ENCODE assay signal across 21 cellular contexts in genomic region chr6:37667050-37667814, GRCh38. TPM values are rescaled to one million over a fixed set of nuclear protein-coding genes. Genes with fewer than 3 reads are reported as not detected.
A peak's percentile ranks its signal among the peaks of the same experiment; 100 is the strongest.
DNase-seq lines count a peak whose midpoint lies in the region; ATAC-seq and TF ChIP-seq lines count a peak whose summit lies in the region.
"Had no signal": no experiment of that assay in that cellular context is flagged by ENCODE, and none has a peak within 500 bp of the region (broad histone marks: within the 10 kb centered on the region; RNA-seq: fewer than 3 reads in every experiment).

No MANE protein-coding gene starts in this region.

- no peak overlapping the region for H3K4me3 Mint-ChIP-seq in stimulated activated effector memory CD8-positive, alpha-beta T cell treated with anti-CD3 and anti-CD28 coated beads, Interleukin-12 subunit alpha, Interleukin-12 subunit beta, amount 100 ng/mL, for 72 hours
- H3K4me3 Mint-ChIP-seq: activated naive CD8-positive, alpha-beta T cell; activated T-cell treated with anti-CD3 and anti-CD28 coated beads, Interleukin-2, amount 50 U/mL, for 4 hours; CD8-positive, alpha-beta memory T cell; central memory CD8-positive, alpha-beta T cell; memory B cell; nephron; stimulated activated naive CD8-positive, alpha-beta T cell treated with anti-CD3 and anti-CD28 coated beads, Interleukin-15, amount 100 ng/mL, for 72 hours had no signal

- no peak for DNase-seq in cardiac muscle cell (ENCODE audit: low read depth in 1 of 2, low spot score in 1 of 2)
- no peak for DNase-seq in right cardiac atrium
- peak; percentile 45 for DNase-seq in fibroblast of mammary gland (ENCODE audit: low read depth)
- no peak for DNase-seq in stimulated activated naive CD4-positive, alpha-beta T cell (lab: John Stamatoyannopoulos, UW)
- no peak for DNase-seq in stimulated activated effector memory CD8-positive, alpha-beta T cell treated with anti-CD3 and anti-CD28 coated beads, Interleukin-12 subunit alpha, Interleukin-12 subunit beta, amount 100 ng/mL, for 72 hours (ENCODE audit: low spot score in 2 of 2)
- DNase-seq in C1 segment of cervical spinal cord (lab: John Stamatoyannopoulos, UW) = no peak
- DNase-seq: activated CD4-positive, alpha-beta T cell treated with anti-CD3 and anti-CD28 coated beads, Interleukin-2, amount 50 U/mL, for 48 hours; activated T-cell treated with anti-CD3 and anti-CD28 coated beads, Interleukin-2, amount 50 U/mL, for 4 hours; CD8-positive, alpha-beta memory T cell; NCI-H187 treated with DMSO at 0.1 percent for 48 hours; NCI-H510A; stimulated activated CD4-positive, alpha-beta T cell treated with anti-CD3 and anti-CD28 coated beads, Interleukin-12 subunit alpha, Interleukin-12 subunit beta, amount 100 ng/mL, for 4 hours; stimulated activated naive CD8-positive, alpha-beta T cell treated with anti-CD3 and anti-CD28 coated beads, Interleukin-15, amount 100 ng/mL, for 72 hours; upper lobe of right lung had no signal

- intact Hi-C loops in right cardiac atrium (cut with DNase I) = no loop called here

- no peaks in the 10 kb centered on the region for H3K9me3 Mint-ChIP-seq in stimulated activated effector memory CD8-positive, alpha-beta T cell treated with anti-CD3 and anti-CD28 coated beads, Interleukin-12 subunit alpha, Interleukin-12 subunit beta, amount 100 ng/mL, for 72 hours
- H3K9me3 Mint-ChIP-seq: activated T-cell treated with anti-CD3 and anti-CD28 coated beads, Interleukin-2, amount 50 U/mL, for 4 hours; CD8-positive, alpha-beta memory T cell; central memory CD8-positive, alpha-beta T cell; memory B cell; nephron; stimulated activated naive CD8-positive, alpha-beta T cell treated with anti-CD3 and anti-CD28 coated beads, Interleukin-15, amount 100 ng/mL, for 72 hours had no signal

- H3K27ac Mint-ChIP-seq in stimulated activated effector memory CD8-positive, alpha-beta T cell treated with anti-CD3 and anti-CD28 coated beads, Interleukin-12 subunit alpha, Interleukin-12 subunit beta, amount 100 ng/mL, for 72 hours = no peak overlapping the region
- H3K27ac Mint-ChIP-seq: activated naive CD8-positive, alpha-beta T cell; memory B cell; stimulated activated naive CD8-positive, alpha-beta T cell treated with anti-CD3 and anti-CD28 coated beads, Interleukin-15, amount 100 ng/mL, for 72 hours had no signal

- no peaks in the 10 kb centered on the region for H3K36me3 ChIP-seq in cardiac muscle cell
- H3K36me3 ChIP-seq: upper lobe of right lung had no signal

- H3K27ac ChIP-seq in cardiac muscle cell (peak overlapping the region; percentile 20), right cardiac atrium (ENCODE audit: low read length) (no peak overlapping the region)
- H3K27ac ChIP-seq: upper lobe of right lung had no signal

- peaks cover 36% of the 10 kb centered on the region for H3K4me1 ChIP-seq in cardiac muscle cell (ENCODE audit: low read depth)
- peaks cover 2% of the 10 kb centered on the region for H3K4me1 ChIP-seq in right cardiac atrium (ENCODE audit: control insufficient read depth, insufficient read depth, low read length)
- H3K4me1 ChIP-seq: upper lobe of right lung had no signal

- 66% methylated on average over 8 of the region's 8 CpGs for WGBS in right cardiac atrium

- H3K36me3 Mint-ChIP-seq in stimulated activated effector memory CD8-positive, alpha-beta T cell treated with anti-CD3 and anti-CD28 coated beads, Interleukin-12 subunit alpha, Interleukin-12 subunit beta, amount 100 ng/mL, for 72 hours = no peaks in the 10 kb centered on the region
- H3K36me3 Mint-ChIP-seq: activated naive CD8-positive, alpha-beta T cell; memory B cell had no signal

- ATAC-seq in right cardiac atrium (no peak), SK-N-SH treated with all-trans-retinoic acid at 6 μM for 48 hours (peak; percentile 57), HG02610 (IDR thresholded peaks at IDR 0.05; ENCODE audit: unreplicated experiment) (no peak)
- ATAC-seq in stimulated activated effector memory CD8-positive, alpha-beta T cell treated with anti-CD3 and anti-CD28 coated beads, Interleukin-12 subunit alpha, Interleukin-12 subunit beta, amount 100 ng/mL, for 72 hours = no peak
- ATAC-seq: activated T-cell treated with anti-CD3 and anti-CD28 coated beads, Interleukin-2, amount 50 U/mL, for 4 hours; stimulated activated naive CD8-positive, alpha-beta T cell treated with anti-CD3 and anti-CD28 coated beads, Interleukin-15, amount 100 ng/mL, for 72 hours; upper lobe of right lung had no signal

- H3K4me3 ChIP-seq in cardiac muscle cell = no peak overlapping the region
- H3K4me3 ChIP-seq in right cardiac atrium (ENCODE audit: low read length) = no peak overlapping the region
- no peak overlapping the region for H3K4me3 ChIP-seq in fibroblast of mammary gland (ENCODE audit: control insufficient read depth, low read depth, low read length)
- H3K4me3 ChIP-seq: upper lobe of right lung had no signal

- H3K27me3 ChIP-seq in cardiac muscle cell (no peaks in the 10 kb centered on the region), right cardiac atrium (ENCODE audit: control insufficient read depth, insufficient read depth) (no peaks in the 10 kb centered on the region)
- H3K27me3 ChIP-seq: upper lobe of right lung had no signal

- H3K9me3 ChIP-seq in cardiac muscle cell (ENCODE audit: low read depth) (no peaks in the 10 kb centered on the region), right cardiac atrium (ENCODE audit: control insufficient read depth, low read length) (no peaks in the 10 kb centered on the region)
- H3K9me3 ChIP-seq: upper lobe of right lung had no signal

- no peaks in the 10 kb centered on the region for H3K4me1 Mint-ChIP-seq in stimulated activated effector memory CD8-positive, alpha-beta T cell treated with anti-CD3 and anti-CD28 coated beads, Interleukin-12 subunit alpha, Interleukin-12 subunit beta, amount 100 ng/mL, for 72 hours
- H3K4me1 Mint-ChIP-seq: central memory CD8-positive, alpha-beta T cell; memory B cell; stimulated activated naive CD8-positive, alpha-beta T cell treated with anti-CD3 and anti-CD28 coated beads, Interleukin-15, amount 100 ng/mL, for 72 hours had no signal

- TF ChIP-seq CTCF in cardiac muscle cell (IDR thresholded peaks at IDR 0.05; ENCODE audit: low read depth, low read length) (no peak), fibroblast of mammary gland (conservative IDR thresholded peaks at IDR 0.05; ENCODE audit: control insufficient read depth, insufficient read depth, low read depth, low read length) (no peak)

TF ChIP-seq in SK-N-SH treated with all-trans-retinoic acid at 6 μM for 48 hours, 23 proteins besides CTCF, POLR2A, EP300 and RAD21 (continues in another document):
- TF ChIP-seq OSR1 (CRISPR knock-in tag; IDR thresholded peaks at IDR 0.05) (no peak), RARB (CRISPR knock-in tag; IDR thresholded peaks at IDR 0.05) (no peak), ZC3H10 (CRISPR knock-in tag; IDR thresholded peaks at IDR 0.05) (no peak), ZNF565 (CRISPR knock-in tag; conservative IDR thresholded peaks at IDR 0.05; ENCODE audit: low read depth) (no peak), ARNTL (CRISPR knock-in tag; IDR thresholded peaks at IDR 0.05; ENCODE audit: borderline replicate concordance, low read depth) (no peak), CREB5 (CRISPR knock-in tag; IDR thresholded peaks at IDR 0.05; ENCODE audit: low read depth) (no peak), BACH2 (CRISPR knock-in tag; IDR thresholded peaks at IDR 0.05; ENCODE audit: borderline replicate concordance) (no peak), GLIS3 (CRISPR knock-in tag; IDR thresholded peaks at IDR 0.05) (no peak), PPARA (CRISPR knock-in tag; IDR thresholded peaks at IDR 0.05; ENCODE audit: borderline replicate concordance) (no peak), PATZ1 (CRISPR knock-in tag; IDR thresholded peaks at IDR 0.05; ENCODE audit: borderline replicate concordance) (no peak), ISL1 (CRISPR knock-in tag; IDR thresholded peaks at IDR 0.05) (no peak; the same call in 1 of the 2 replicates), TCF4 (CRISPR knock-in tag; IDR thresholded peaks at IDR 0.05; ENCODE audit: borderline replicate concordance) (no peak), ZNF70 (CRISPR knock-in tag; IDR thresholded peaks at IDR 0.05) (no peak), TOX (CRISPR knock-in tag; IDR thresholded peaks at IDR 0.05; ENCODE audit: borderline replicate concordance) (no peak), ZFP3 (CRISPR knock-in tag; IDR thresholded peaks at IDR 0.05) (no peak), CSDC2 (CRISPR knock-in tag; IDR thresholded peaks at IDR 0.05) (no peak), ZNF8 (CRISPR knock-in tag; IDR thresholded peaks at IDR 0.05) (no peak), SNAI2 (CRISPR knock-in tag; IDR thresholded peaks at IDR 0.05) (no peak)

RNA-seq across cellular contexts. Expression of gene MDGA1, which starts 30.5 kb away (rescaled TPM):
- total RNA-seq in cardiac muscle cell (2.1 and 4.0 TPM in 2 replicates), right cardiac atrium (1 to 10 TPM; 1.8 to 3.9 (median 2.5) TPM)
- polyA plus RNA-seq in cardiac muscle cell (1.7 and 2.1 TPM in 2 replicates), right cardiac atrium (3.0 TPM)
- total RNA-seq: HT-29 had no signal
